ENCODE assay signal across 9 cellular contexts in genomic region chrX:13448941-13449340, GRCh38.
"Had no signal": no experiment of that assay in that cellular context is flagged by ENCODE, and none has a peak within 500 bp of the region (broad histone marks: within the 10 kb centered on the region; RNA-seq: fewer than 3 reads in every experiment).

No MANE protein-coding gene starts in this region.

- H3K27ac ChIP-seq: HL-60 had no signal

- H3K4me1 Mint-ChIP-seq: GM23338, H9, IgD-negative memory B cell had no signal

- FAIRE-seq: H1, H54, HepG2 had no signal

- DNase-seq: H9, HCEC 1CT, KBM-7 had no signal

- H3K9me3 Mint-ChIP-seq: GM23338 had no signal

- H3K36me3 Mint-ChIP-seq: IgD-negative memory B cell had no signal

- H3K4me3 ChIP-seq: GM23338 had no signal

- H3K4me3 Mint-ChIP-seq: GM23338, H9, IgD-negative memory B cell had no signal

- H3K4me2 ChIP-seq: GM23338 had no signal

- H2AFZ ChIP-seq: GM23338 had no signal

- H3K27ac Mint-ChIP-seq: GM23338, H9, IgD-negative memory B cell had no signal

- ATAC-seq: GM23338, HepG2 had no signal
